9 cellular contexts compared by ENCODE assay signal in genomic region chr10:91198781-91199180, GRCh38. TPM values are rescaled to one million over a fixed set of nuclear protein-coding genes. Genes with fewer than 3 reads are reported as not detected.
A peak's percentile ranks its signal among the peaks of the same experiment; 100 is the strongest.
DNase-seq lines count a peak whose midpoint lies in the region; ATAC-seq and TF ChIP-seq lines count a peak whose summit lies in the region.
"Had no signal": no experiment of that assay in that cellular context is flagged by ENCODE, and none has a peak within 500 bp of the region (broad histone marks: within the 10 kb centered on the region; RNA-seq: fewer than 3 reads in every experiment).

No MANE protein-coding gene starts in this region.

- peak overlapping the region; percentile 5 for H3K4me3 Mint-ChIP-seq in central memory CD8-positive, alpha-beta T cell
- H3K4me3 Mint-ChIP-seq in osteocyte (ENCODE audit: unreplicated experiment) (no peak overlapping the region), mesothelial cell of epicardium (no peak overlapping the region)

- H3K36me3 Mint-ChIP-seq in central memory CD8-positive, alpha-beta T cell (ENCODE audit: insufficient read depth), result peaks cover 11% of the 10 kb centered on the region
- H3K36me3 Mint-ChIP-seq in osteocyte (ENCODE audit: unreplicated experiment) (peaks cover 2% of the 10 kb centered on the region), mesothelial cell of epicardium (no peaks in the 10 kb centered on the region)

- DNase-seq in LHCN-M2 (ENCODE audit: low read depth) (peak; percentile 73), osteocyte (ENCODE audit: extremely low spot score, unreplicated experiment) (no peak), NCI-H2196 treated with DMSO at 0.1 percent for 48 hours (lab: John Stamatoyannopoulos, UW; ENCODE audit: unreplicated experiment) (no peak), DMS 273 treated with DMSO at 0.1 percent for 48 hours (lab: John Stamatoyannopoulos, UW) (no peak), mesothelial cell of epicardium (ENCODE audit: low spot score in 2 of 2, unreplicated experiment in 2 of 2) (no peak)
- no peak for DNase-seq in central memory CD8-positive, alpha-beta T cell (ENCODE audit: low spot score in 2 of 2)

- no peaks in the 10 kb centered on the region for H3K27me3 Mint-ChIP-seq in central memory CD8-positive, alpha-beta T cell
- H3K27me3 Mint-ChIP-seq in osteocyte (ENCODE audit: unreplicated experiment), result no peaks in the 10 kb centered on the region
- H3K27me3 Mint-ChIP-seq in mesothelial cell of epicardium (ENCODE audit: low read depth), result no peaks in the 10 kb centered on the region

- ATAC-seq in GM21528 (IDR thresholded peaks at IDR 0.05; ENCODE audit: low FRiP score, unreplicated experiment), result peak; percentile 59
- peak; percentile 49 for ATAC-seq in central memory CD8-positive, alpha-beta T cell (replicated peaks; ENCODE audit: extremely low read depth, poor library complexity, severe bottlenecking)
- ATAC-seq: Panc1 had no signal

- no peaks in the 10 kb centered on the region for H3K9me3 Mint-ChIP-seq in central memory CD8-positive, alpha-beta T cell
- H3K9me3 Mint-ChIP-seq in osteocyte (ENCODE audit: unreplicated experiment) (peaks cover 3% of the 10 kb centered on the region), mesothelial cell of epicardium (no peaks in the 10 kb centered on the region)

- no peak for TF ChIP-seq CTCF in osteocyte (IDR thresholded peaks at IDR 0.05)
- no peak for TF ChIP-seq CTCF in mesothelial cell of epicardium (IDR thresholded peaks at IDR 0.05; ENCODE audit: unreplicated experiment)

- peak overlapping the region; percentile 16; the same call in 1 of the 2 replicates for H3K4me3 ChIP-seq in GM08714 (ENCODE audit: low read length)

- H3K27ac Mint-ChIP-seq in central memory CD8-positive, alpha-beta T cell (ENCODE audit: low read depth), result peak overlapping the region; percentile 62
- H3K27ac Mint-ChIP-seq in osteocyte (ENCODE audit: unreplicated experiment) (peak overlapping the region; percentile 46), mesothelial cell of epicardium (no peak overlapping the region)

- H3K4me1 Mint-ChIP-seq in central memory CD8-positive, alpha-beta T cell, result peaks cover 69% of the 10 kb centered on the region
- peaks cover 31% of the 10 kb centered on the region for H3K4me1 Mint-ChIP-seq in osteocyte (ENCODE audit: unreplicated experiment)
- H3K4me1 Mint-ChIP-seq in mesothelial cell of epicardium, result peaks cover 7% of the 10 kb centered on the region

RNA-seq across cellular contexts. Expression of gene PCGF5, which starts 21.7 kb away (rescaled TPM):
- total RNA-seq in LHCN-M2 (2014; rRNA removed) (21.0 and 27.1 TPM in 2 replicates), osteocyte (27.8 and 31.2 TPM in 2 replicates), mesothelial cell of epicardium (11.4 to 13.6 TPM (median 11.6 TPM) in 3 replicates)
- 13.9 TPM for polyA plus RNA-seq in LHCN-M2 (2012)
